In the genomic region with DNA sequence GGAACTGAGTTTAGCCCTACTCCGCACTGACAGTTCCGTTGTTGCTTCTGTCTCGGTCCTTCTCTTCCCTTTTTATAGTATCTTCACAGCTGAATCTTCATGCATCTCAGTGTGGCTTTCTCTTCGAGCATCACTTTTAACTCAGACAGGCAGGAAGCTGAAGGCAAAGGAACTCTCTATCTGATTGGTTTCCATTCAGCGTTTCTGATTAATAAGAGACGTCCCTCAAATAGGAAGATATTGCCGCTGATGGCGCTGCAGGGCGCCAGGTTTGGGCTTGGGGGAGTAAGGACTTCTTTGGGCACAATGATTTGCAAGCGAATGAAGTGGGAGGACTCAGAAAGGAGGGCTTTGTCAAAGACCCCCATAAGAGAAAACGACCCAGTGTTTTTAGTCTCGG, we compare ENCODE assay signal across 18 cellular contexts. TPM values are rescaled to one million over a fixed set of nuclear protein-coding genes. Genes with fewer than 3 reads are reported as not detected.
A peak's percentile ranks its signal among the peaks of the same experiment; 100 is the strongest.
DNase-seq lines count a peak whose midpoint lies in the region; ATAC-seq and TF ChIP-seq lines count a peak whose summit lies in the region.
"Had no signal": no experiment of that assay in that cellular context is flagged by ENCODE, and none has a peak within 500 bp of the region (broad histone marks: within the 10 kb centered on the region; RNA-seq: fewer than 3 reads in every experiment).

A gene with protein sequence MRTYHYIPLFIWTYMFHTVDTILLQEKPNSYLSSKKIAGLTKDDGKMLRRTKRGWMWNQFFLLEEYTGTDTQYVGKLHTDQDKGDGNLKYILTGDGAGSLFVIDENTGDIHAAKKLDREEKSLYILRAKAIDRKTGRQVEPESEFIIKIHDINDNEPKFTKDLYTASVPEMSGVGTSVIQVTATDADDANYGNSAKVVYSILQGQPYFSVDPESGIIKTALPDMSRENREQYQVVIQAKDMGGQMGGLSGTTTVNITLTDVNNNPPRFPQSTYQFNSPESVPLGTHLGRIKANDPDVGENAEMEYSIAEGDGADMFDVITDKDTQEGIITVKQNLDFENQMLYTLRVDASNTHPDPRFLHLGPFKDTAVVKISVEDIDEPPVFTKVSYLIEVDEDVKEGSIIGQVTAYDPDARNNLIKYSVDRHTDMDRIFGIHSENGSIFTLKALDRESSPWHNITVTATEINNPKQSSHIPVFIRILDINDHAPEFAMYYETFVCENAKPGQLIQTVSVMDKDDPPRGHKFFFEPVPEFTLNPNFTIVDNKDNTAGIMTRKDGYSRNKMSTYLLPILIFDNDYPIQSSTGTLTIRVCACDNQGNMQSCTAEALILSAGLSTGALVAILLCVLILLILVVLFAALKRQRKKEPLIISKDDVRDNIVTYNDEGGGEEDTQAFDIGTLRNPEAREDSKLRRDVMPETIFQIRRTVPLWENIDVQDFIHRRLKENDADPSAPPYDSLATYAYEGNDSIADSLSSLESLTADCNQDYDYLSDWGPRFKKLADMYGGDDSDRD (minus strand): TSS at position 111 of the 400 bp plus-strand sequence. CDS start 50,253 bp downstream, outside the sequence.

- H3K4me2 ChIP-seq in neural cell (ENCODE audit: low read length): peak within 1 kb of the TSS; percentile 45

- peak; percentile 36 for TF ChIP-seq RAD21 in neural cell (conservative IDR thresholded peaks at IDR 0.05)

- H3K9ac ChIP-seq in neural cell (ENCODE audit: low read length): peak within 1 kb of the TSS; percentile 20

- peaks cover 20% of the 10 kb centered on the region; the same call in 1 of the 2 replicates for H3K27me3 ChIP-seq in ACC112 (ENCODE audit: insufficient read depth, low read length)
- H3K27me3 ChIP-seq in neural cell (ENCODE audit: insufficient read depth, low read depth, low read length): no peaks in the 10 kb centered on the region
- H3K27me3 ChIP-seq in lower lobe of right lung (ENCODE audit: low read depth): no peaks in the 10 kb centered on the region
- H3K27me3 ChIP-seq in ascending aorta: no peaks in the 10 kb centered on the region
- H3K27me3 ChIP-seq: tibial nerve had no signal

- no peak for TF ChIP-seq EP300 in neural cell (conservative IDR thresholded peaks at IDR 0.05; ENCODE audit: poor library complexity, severe bottlenecking)

- ATAC-seq in lower lobe of right lung: no peak

- H2AFZ ChIP-seq in ACC112 (ENCODE audit: low read length, unreplicated experiment): no peak within 1 kb of the TSS
- no peak within 1 kb of the TSS for H2AFZ ChIP-seq in neural cell (ENCODE audit: low read depth, low read length)

- H3K36me3 ChIP-seq in ACC112 (ENCODE audit: insufficient read depth, low read length) (no peaks in the 10 kb centered on the region), neural cell (ENCODE audit: insufficient read depth, low read length) (no peaks in the 10 kb centered on the region), lower lobe of right lung (no peaks in the 10 kb centered on the region), ascending aorta (no peaks in the 10 kb centered on the region)
- H3K36me3 ChIP-seq: tibial nerve had no signal

- TF ChIP-seq CTCF in epithelial cell of esophagus (IDR thresholded peaks at IDR 0.05; ENCODE audit: insufficient read depth, low read depth, low read length, missing control alignments) (no peak), neural cell (IDR thresholded peaks at IDR 0.05; ENCODE audit: poor library complexity, severe bottlenecking) (no peak), lower lobe of right lung (IDR thresholded peaks at IDR 0.05) (no peak), ascending aorta (IDR thresholded peaks at IDR 0.05) (no peak)

- H3K79me2 ChIP-seq in ACC112 (ENCODE audit: control insufficient read depth, insufficient read depth, low read length, unreplicated experiment) (no peaks in the 10 kb centered on the region), neural cell (replicated peaks; ENCODE audit: insufficient read depth, low read length) (no peaks in the 10 kb centered on the region)

- H3K9me2 ChIP-seq in neural cell (ENCODE audit: insufficient read depth, low read length): no peaks in the 10 kb centered on the region

- H3F3A ChIP-seq in neural cell (ENCODE audit: insufficient read depth, low read length, poor library complexity, severe bottlenecking): no peaks in the 10 kb centered on the region

- intact Hi-C loops in lower lobe of right lung (cut with DNase I) (no loop called here), ascending aorta (cut with DNase I) (no loop called here)

- H3K9me3 ChIP-seq in neural cell (ENCODE audit: low read length): no peaks in the 10 kb centered on the region
- no peaks in the 10 kb centered on the region for H3K9me3 ChIP-seq in lower lobe of right lung
- H3K9me3 ChIP-seq in ascending aorta: no peaks in the 10 kb centered on the region
- H3K9me3 ChIP-seq: tibial nerve had no signal

- H3K4me1 ChIP-seq in ACC112 (ENCODE audit: control insufficient read depth, insufficient read depth, low read length, unreplicated experiment) (no peaks in the 10 kb centered on the region), lower lobe of right lung (no peaks in the 10 kb centered on the region), ascending aorta (no peaks in the 10 kb centered on the region)

- H3K27ac ChIP-seq in ACC112 (ENCODE audit: low read depth, low read length) (no peak within 1 kb of the TSS), neural cell (ENCODE audit: low read length) (no peak within 1 kb of the TSS), lower lobe of right lung (no peak within 1 kb of the TSS), ascending aorta (no peak within 1 kb of the TSS)
- H3K27ac ChIP-seq: tibial nerve had no signal

- H4K20me1 ChIP-seq in neural cell (ENCODE audit: insufficient read depth): no peaks in the 10 kb centered on the region

- peak within 1 kb of the TSS; percentile 55; the same call in 1 of the 2 replicates for H3K4me3 ChIP-seq in ACC112 (ENCODE audit: low read depth, low read length)
- H3K4me3 ChIP-seq in epithelial cell of esophagus (ENCODE audit: low read length): no peak within 1 kb of the TSS
- peak within 1 kb of the TSS; percentile 59 for H3K4me3 ChIP-seq in neural cell (ENCODE audit: low read length)
- H3K4me3 ChIP-seq in lower lobe of right lung: no peak within 1 kb of the TSS
- H3K4me3 ChIP-seq in ascending aorta: no peak within 1 kb of the TSS

- DNase-seq in RPMI7951 (ENCODE audit: low read depth) (peak; percentile 7), epithelial cell of esophagus (ENCODE audit: low read depth) (peak; percentile 18), lower lobe of right lung (no peak), ascending aorta (ENCODE audit: low spot score in 2 of 2) (no peak), activated gamma-delta T cell (lab: John Stamatoyannopoulos, UW) (no peak)
- no peak for DNase-seq in activated CD4-positive, alpha-beta T cell treated with anti-CD3 and anti-CD28 coated beads for 48 hours
- DNase-seq: ACHN; activated CD8-positive, alpha-beta memory T cell treated with anti-CD3 and anti-CD28 coated beads for 24 hours; activated naive CD4-positive, alpha-beta T cell; NCI-H1436; NCI-H524 treated with DMSO at 0.1 percent for 48 hours; stimulated activated CD4-positive, alpha-beta T cell treated with anti-CD3 and anti-CD28 coated beads, Interleukin-12 subunit alpha, Interleukin-12 subunit beta, amount 100 ng/mL, for 4 hours; T1000 had no signal

TF ChIP-seq in neural cell, 6 proteins besides CTCF, POLR2A, EP300 and RAD21:
- TF ChIP-seq POLR2AphosphoS5 (IDR thresholded peaks at IDR 0.05) (peak; percentile 16), SMC3 (conservative IDR thresholded peaks at IDR 0.05; ENCODE audit: poor library complexity) (no peak), EZH2 (IDR thresholded peaks at IDR 0.05; ENCODE audit: borderline replicate concordance, insufficient read depth, low read length, poor library complexity, severe bottlenecking) (no peak)
- TF ChIP-seq, protein P1, sequence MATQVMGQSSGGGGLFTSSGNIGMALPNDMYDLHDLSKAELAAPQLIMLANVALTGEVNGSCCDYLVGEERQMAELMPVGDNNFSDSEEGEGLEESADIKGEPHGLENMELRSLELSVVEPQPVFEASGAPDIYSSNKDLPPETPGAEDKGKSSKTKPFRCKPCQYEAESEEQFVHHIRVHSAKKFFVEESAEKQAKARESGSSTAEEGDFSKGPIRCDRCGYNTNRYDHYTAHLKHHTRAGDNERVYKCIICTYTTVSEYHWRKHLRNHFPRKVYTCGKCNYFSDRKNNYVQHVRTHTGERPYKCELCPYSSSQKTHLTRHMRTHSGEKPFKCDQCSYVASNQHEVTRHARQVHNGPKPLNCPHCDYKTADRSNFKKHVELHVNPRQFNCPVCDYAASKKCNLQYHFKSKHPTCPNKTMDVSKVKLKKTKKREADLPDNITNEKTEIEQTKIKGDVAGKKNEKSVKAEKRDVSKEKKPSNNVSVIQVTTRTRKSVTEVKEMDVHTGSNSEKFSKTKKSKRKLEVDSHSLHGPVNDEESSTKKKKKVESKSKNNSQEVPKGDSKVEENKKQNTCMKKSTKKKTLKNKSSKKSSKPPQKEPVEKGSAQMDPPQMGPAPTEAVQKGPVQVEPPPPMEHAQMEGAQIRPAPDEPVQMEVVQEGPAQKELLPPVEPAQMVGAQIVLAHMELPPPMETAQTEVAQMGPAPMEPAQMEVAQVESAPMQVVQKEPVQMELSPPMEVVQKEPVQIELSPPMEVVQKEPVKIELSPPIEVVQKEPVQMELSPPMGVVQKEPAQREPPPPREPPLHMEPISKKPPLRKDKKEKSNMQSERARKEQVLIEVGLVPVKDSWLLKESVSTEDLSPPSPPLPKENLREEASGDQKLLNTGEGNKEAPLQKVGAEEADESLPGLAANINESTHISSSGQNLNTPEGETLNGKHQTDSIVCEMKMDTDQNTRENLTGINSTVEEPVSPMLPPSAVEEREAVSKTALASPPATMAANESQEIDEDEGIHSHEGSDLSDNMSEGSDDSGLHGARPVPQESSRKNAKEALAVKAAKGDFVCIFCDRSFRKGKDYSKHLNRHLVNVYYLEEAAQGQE (IDR thresholded peaks at IDR 0.05; ENCODE audit: borderline replicate concordance): no peak
TF ChIP-seq in neural cell: peak in this region for 1.

RNA-seq across cellular contexts. Expression of the gene that starts here (rescaled TPM):
- not detected in 2 replicates for total RNA-seq in RPMI7951 (2014; rRNA removed; shearing (Covaris generic))
- polyA plus RNA-seq in neural cell: 1.7 and 3.4 TPM in 2 replicates
- 3.2 and 5.1 TPM in 2 replicates for polyA minus RNA-seq in neural cell
- total RNA-seq in lower lobe of right lung (not detected), ascending aorta (not detected)
- total RNA-seq: fibroblast of lung, tibial nerve had no signal
- polyA plus RNA-seq: fibroblast of lung, IgD-negative memory B cell had no signal

Comparison
In these comparisons a context has a peak if more than half of its experiments do, and no peak if none do; other contexts are left out.
1. Peak in DNase-seq in RPMI7951; RNA of the gene not detected or under 1 TPM.
2. H3K4me3 ChIP-seq: peak in ACC112 (single experiment) and neural cell (single experiment); none in epithelial cell of esophagus (single experiment), lower lobe of right lung (single experiment) and ascending aorta (0 of 2).